In genomic region chr19:1837625-1838105, GRCh38 we compare ENCODE assay signal across 8 cellular contexts.
DNase-seq lines count a peak whose midpoint lies in the region; TF ChIP-seq lines count a peak whose summit lies in the region.

No MANE protein-coding gene starts in this region.

- DNase-seq in GM13976 (ENCODE audit: low spot score), result peak; percentile 89
- DNase-seq in RWPE1 (ENCODE audit: low spot score), result peak; percentile 53
- peak; percentile 65 for DNase-seq in adipocyte (ENCODE audit: low read depth)
- DNase-seq in islet precursor cell, result peak; percentile 75
- DNase-seq in stimulated activated CD8-positive, alpha-beta memory T cell treated with anti-CD3 and anti-CD28 coated beads, Interleukin-12 subunit alpha, Interleukin-12 subunit beta, amount 100 ng/mL, for 1 hour (ENCODE audit: low read depth), result peak; percentile 35
- no peak for DNase-seq in HCEC 1CT
- DNase-seq in medulla oblongata (ENCODE audit: extremely low spot score), result no peak
- DNase-seq in 8988T, result no peak

- peaks cover 18% of the 10 kb centered on the region for H3K4me1 ChIP-seq in adipocyte (ENCODE audit: control insufficient read depth, insufficient read depth, low read length)

- TF ChIP-seq CTCF in GM13976 (IDR thresholded peaks at IDR 0.05; ENCODE audit: borderline replicate concordance, control extremely low read depth, extremely low read depth, insufficient read depth, missing control alignments) (peak; percentile 94), RWPE1 (conservative IDR thresholded peaks at IDR 0.05; ENCODE audit: low read depth) (peak; percentile 87)

- H3K36me3 ChIP-seq in adipocyte (ENCODE audit: control insufficient read depth, insufficient read depth, low read length, severe bottlenecking), result no peaks in the 10 kb centered on the region

- peak overlapping the region; percentile 72 for H3K9ac ChIP-seq in adipocyte (ENCODE audit: low read length)

- in situ Hi-C loops in GM13976 (cut with MboI; ENCODE audit: low sequenced_read_pairs, unreplicated experiment), result no loop called here

- H3K27ac ChIP-seq in RWPE1, result peak overlapping the region; percentile 98

- CTCF ChIA-PET in RWPE1 (lab: Yijun Ruan, JAX), result interaction anchor here (0.5 to 2.1 kb wide), 12 partner anchors 8 to 292 kb away, joined by 3 to 12 read pairs (median 5); no protein-coding TSS in a partner anchor

- POLR2A ChIA-PET in RWPE1 (lab: Yijun Ruan, JAX; ENCODE audit: low non-redundant PET), result no interaction called here

- no peaks in the 10 kb centered on the region for H3K27me3 ChIP-seq in adipocyte (replicated peaks; ENCODE audit: control insufficient read depth, insufficient read depth, low read length)

- H3K4me3 ChIP-seq in adipocyte (ENCODE audit: low read length), result peak overlapping the region; percentile 68

- no peaks in the 10 kb centered on the region for H3K9me3 ChIP-seq in adipocyte (ENCODE audit: control insufficient read depth, low read length)

Comparison
In these comparisons a context has a peak if more than half of its experiments do, and no peak if none do; other contexts are left out.
1. DNase-seq: peak in GM13976 (single experiment), RWPE1 (single experiment), adipocyte (single experiment), islet precursor cell (single experiment) and stimulated activated CD8-positive, alpha-beta memory T cell treated with anti-CD3 and anti-CD28 coated beads, Interleukin-12 subunit alpha, Interleukin-12 subunit beta, amount 100 ng/mL, for 1 hour (single experiment); none in HCEC 1CT (single experiment), medulla oblongata (single experiment) and 8988T (single experiment).